Comparison of ENCODE assay signal across 8 cellular contexts in the genomic region with DNA sequence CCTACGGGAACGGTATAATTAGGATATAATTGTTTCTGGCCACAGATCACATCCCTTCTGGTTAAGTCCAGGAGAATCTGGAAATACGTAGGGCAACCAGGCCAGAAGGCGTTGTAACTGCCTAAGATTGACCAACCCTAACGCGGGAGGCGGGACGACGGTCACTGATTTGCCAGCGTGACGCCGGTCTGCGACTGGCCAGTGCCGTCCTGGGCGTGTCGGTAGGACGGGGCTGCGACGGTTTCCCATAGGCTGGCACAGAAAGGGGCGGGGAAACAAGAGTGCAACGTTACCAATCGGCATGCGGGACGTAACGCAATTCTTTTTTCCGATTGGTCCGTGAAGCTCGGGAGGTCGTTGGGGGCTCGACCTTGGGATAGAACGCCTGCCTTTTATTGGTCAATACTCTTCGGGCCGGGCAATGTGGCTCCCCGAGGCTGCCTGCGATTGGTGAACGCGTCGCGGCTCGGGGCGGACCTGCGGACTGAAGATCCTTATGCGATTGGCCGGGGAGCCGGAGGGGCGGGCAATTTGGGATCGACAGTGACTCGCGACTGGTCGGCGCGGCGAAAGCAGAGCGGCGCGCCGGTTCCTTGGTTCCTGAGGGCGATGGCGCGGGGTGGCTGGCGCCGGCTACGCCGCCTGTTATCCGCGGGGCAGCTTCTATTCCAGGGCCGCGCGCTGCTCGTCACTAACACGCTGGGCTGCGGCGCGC. TPM values are rescaled to one million over a fixed set of nuclear protein-coding genes. Genes with fewer than 3 reads are reported as not detected.
DNase-seq lines count a peak whose midpoint lies in the region; ATAC-seq and TF ChIP-seq lines count a peak whose summit lies in the region.

A gene (plus strand): TSS at position 546 of the 715 bp plus-strand sequence. CDS start 64 bp downstream, at position 610.

- peak within 1 kb of the TSS; percentile 83 to 99 (median 93) for H3K27ac Mint-ChIP-seq in IgD-negative memory B cell

- no peak for TF ChIP-seq CTCF in epithelial cell of esophagus (IDR thresholded peaks at IDR 0.05; ENCODE audit: insufficient read depth, low read depth, low read length, missing control alignments)

- H3K9me3 Mint-ChIP-seq in IgD-negative memory B cell = no peaks in the 10 kb centered on the region

- no peaks in the 10 kb centered on the region for H3K36me3 Mint-ChIP-seq in IgD-negative memory B cell

- H3K27me3 ChIP-seq in mononuclear cell (ENCODE audit: insufficient read depth, low read length) = no peaks in the 10 kb centered on the region

- peak; percentile 80 for ATAC-seq in GM21529 (IDR thresholded peaks at IDR 0.05; ENCODE audit: unreplicated experiment)

- peak within 1 kb of the TSS; percentile 85 to 94 (median 94) for H3K4me3 Mint-ChIP-seq in IgD-negative memory B cell

- peaks cover 14 to 31% (median 25%) of the 10 kb centered on the region in 3 donors for H3K4me1 Mint-ChIP-seq in IgD-negative memory B cell

- H3K9me3 ChIP-seq in mononuclear cell (ENCODE audit: low read depth, low read length) = no peaks in the 10 kb centered on the region

- H3K4me3 ChIP-seq in epithelial cell of esophagus (ENCODE audit: low read length) = peak within 1 kb of the TSS; percentile 80
- peak within 1 kb of the TSS; percentile 63 for H3K4me3 ChIP-seq in mononuclear cell (ENCODE audit: low read length)

- H3K4me1 ChIP-seq in mononuclear cell (ENCODE audit: insufficient read depth, low read length) = peaks cover 30% of the 10 kb centered on the region

- H3K27me3 Mint-ChIP-seq in IgD-negative memory B cell = no peaks in the 10 kb centered on the region

- DNase-seq in DMS 273 (lab: John Stamatoyannopoulos, UW; ENCODE audit: unreplicated experiment) = peak; percentile 100
- DNase-seq in OCI-M2 (lab: John Stamatoyannopoulos, UW; ENCODE audit: unreplicated experiment) = peak; percentile 97
- DNase-seq in activated T-cell treated with anti-CD3 and anti-CD28 coated beads for 48 hours (ENCODE audit: low read depth) = peak; percentile 97
- peak; percentile 100 for DNase-seq in epithelial cell of esophagus (ENCODE audit: low read depth)
- peak; percentile 92 to 96 for DNase-seq in stimulated activated CD8-positive, alpha-beta memory T cell treated with anti-CD3 and anti-CD28 coated beads, Interleukin-4, amount 100 ng/mL, for 1 hour (ENCODE audit: low read depth in 2 of 2, low spot score in 1 of 2)

RNA-seq across cellular contexts. Expression of the gene that starts here (rescaled TPM):
- 16.6 TPM for polyA plus RNA-seq in IgD-negative memory B cell
- total RNA-seq in mononuclear cell = 4.3 TPM

Comparison
In these comparisons a context has a peak if more than half of its experiments do, and no peak if none do; other contexts are left out.
1. Peak in every context shown above with its lines: DNase-seq, ATAC-seq and H3K4me3 ChIP-seq.